Comparison of ENCODE assay signal across 17 cellular contexts in the genomic region with DNA sequence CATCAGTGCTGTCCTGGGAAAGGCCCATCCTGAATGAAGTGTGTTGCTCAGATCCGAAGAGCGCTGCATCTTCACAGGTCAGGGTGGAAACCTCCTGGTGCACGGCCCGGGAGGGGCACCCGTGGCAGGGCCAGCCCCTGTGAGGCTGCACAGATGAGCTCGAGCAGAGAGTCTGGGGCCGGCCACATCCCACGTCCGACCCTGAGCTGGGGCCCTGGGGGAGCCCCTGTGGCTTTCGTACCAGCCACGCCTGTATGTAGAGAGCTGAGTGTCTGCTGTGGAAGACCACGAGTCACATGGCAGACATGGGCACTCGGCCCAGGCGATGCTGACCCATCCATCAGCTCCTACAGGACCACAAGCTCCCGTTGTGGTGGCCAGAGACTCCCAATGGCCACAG. TPM values are rescaled to one million over a fixed set of nuclear protein-coding genes. Genes with fewer than 3 reads are reported as not detected.
DNase-seq lines count a peak whose midpoint lies in the region; ATAC-seq and TF ChIP-seq lines count a peak whose summit lies in the region.
"Had no signal": no experiment of that assay in that cellular context is flagged by ENCODE, and none has a peak within 500 bp of the region (broad histone marks: within the 10 kb centered on the region; RNA-seq: fewer than 3 reads in every experiment).

No MANE protein-coding gene starts in this region.

- no peak overlapping the region for H3K27ac ChIP-seq in neuronal stem cell (replicated peaks; ENCODE audit: low read length)
- H3K27ac ChIP-seq in upper lobe of right lung = no peak overlapping the region
- H3K27ac ChIP-seq in WERI-Rb-1 = no peak overlapping the region
- H3K27ac ChIP-seq: 22Rv1; BLaER1 treated with 17β-estradiol and CSF1 and Interleukin-3, amounts not matched to agents 10 nM and 100 nM; RWPE1; SJSA1 had no signal

- H2BK120ac ChIP-seq in neuronal stem cell (ENCODE audit: low read depth, low read length) = no peak overlapping the region

- H3K9me3 Mint-ChIP-seq in chondrocyte (ENCODE audit: low read depth) = no peaks in the 10 kb centered on the region

- H3K4me3 ChIP-seq in neuronal stem cell (ENCODE audit: low read length in 2 of 2) = no peak overlapping the region
- H3K4me3 ChIP-seq in upper lobe of right lung = no peak overlapping the region
- no peak overlapping the region for H3K4me3 ChIP-seq in WERI-Rb-1 (ENCODE audit: low read depth, low read length)
- H3K4me3 ChIP-seq: BLaER1 treated with 17β-estradiol and CSF1 and Interleukin-3, amounts not matched to agents 10 nM and 100 nM; SJSA1 had no signal

- H3K4me1 Mint-ChIP-seq in chondrocyte (ENCODE audit: low read depth) = peaks cover 21% of the 10 kb centered on the region

- DNase-seq in activated CD4-positive, CD25-positive, alpha-beta regulatory T cell treated with anti-CD3 and anti-CD28 coated beads, Interleukin-2, amount 50 U/mL, for 72 hours = peak; percentile 21
- no peak for DNase-seq in activated CD4-positive, CD25-positive, alpha-beta regulatory T cell (lab: John Stamatoyannopoulos, UW)
- DNase-seq in chondrocyte (ENCODE audit: low spot score) (peak; percentile 84), neuronal stem cell (ENCODE audit: low spot score) (no peak), upper lobe of right lung (peak; percentile 59), WERI-Rb-1 (no peak), left ventricle myocardium superior (no peak)
- DNase-seq: Karpas-422, MM.1S, NCI-H187 treated with DMSO at 0.1 percent for 48 hours, NCI-H446 had no signal

- no CpG with 5 or more reads among the region's 15 CpGs for WGBS in neuronal stem cell (ENCODE audit: extremely low coverage in 2 of 2, insufficient read length in 2 of 2, insufficient replicate concordance in 1 of 2), 2 donors

- no peak overlapping the region for H2AK5ac ChIP-seq in neuronal stem cell (ENCODE audit: low read depth, low read length)

- H3K4me3 Mint-ChIP-seq in chondrocyte (ENCODE audit: unreplicated experiment) = no peak overlapping the region

- H2BK12ac ChIP-seq in neuronal stem cell (ENCODE audit: low read length) = peak overlapping the region; percentile 14

- no peak overlapping the region for H3K18ac ChIP-seq in neuronal stem cell (ENCODE audit: low read length)

- H3K27me3 Mint-ChIP-seq in chondrocyte (ENCODE audit: low read depth) = no peaks in the 10 kb centered on the region

- H3K9me3 ChIP-seq in neuronal stem cell (replicated peaks in 1 of 2; ENCODE audit: control insufficient read depth in 2 of 2, insufficient read depth in 1 of 2, low read depth in 1 of 2, low read length in 2 of 2) (no peaks in the 10 kb centered on the region), upper lobe of right lung (no peaks in the 10 kb centered on the region), WERI-Rb-1 (ENCODE audit: severe bottlenecking) (peaks cover 2% of the 10 kb centered on the region)
- H3K9me3 ChIP-seq: BLaER1 treated with 17β-estradiol and CSF1 and Interleukin-3, amounts not matched to agents 10 nM and 100 nM; SJSA1 had no signal

- H4K91ac ChIP-seq in neuronal stem cell (ENCODE audit: low read depth, low read length, poor library complexity) = no peak overlapping the region

- H3K4ac ChIP-seq in neuronal stem cell (ENCODE audit: low read length) = no peak overlapping the region

- no peak overlapping the region for H3K9ac ChIP-seq in neuronal stem cell (ENCODE audit: low read depth, low read length, poor library complexity)
- H3K9ac ChIP-seq: BLaER1 treated with 17β-estradiol and CSF1 and Interleukin-3, amounts not matched to agents 10 nM and 100 nM had no signal

- H3K36me3 ChIP-seq in neuronal stem cell (replicated peaks in 1 of 2; ENCODE audit: control insufficient read depth in 2 of 2, insufficient read depth in 2 of 2, low read length in 2 of 2) = no peaks in the 10 kb centered on the region
- H3K36me3 ChIP-seq in upper lobe of right lung = no peaks in the 10 kb centered on the region
- H3K36me3 ChIP-seq in WERI-Rb-1 = no peaks in the 10 kb centered on the region
- H3K36me3 ChIP-seq: BLaER1 treated with 17β-estradiol and CSF1 and Interleukin-3, amounts not matched to agents 10 nM and 100 nM; SJSA1 had no signal

- no peaks in the 10 kb centered on the region for H3K36me3 Mint-ChIP-seq in chondrocyte (ENCODE audit: low read depth)

- H3K14ac ChIP-seq in neuronal stem cell (ENCODE audit: low read length) = peak overlapping the region; percentile 38

- no peak overlapping the region for H3K27ac Mint-ChIP-seq in chondrocyte (ENCODE audit: unreplicated experiment)

- intact Hi-C loops in upper lobe of right lung (cut with DNase I) = no loop called here
- intact Hi-C loops in left ventricle myocardium superior (cut with micrococcal nuclease) = no loop called here

- H2BK5ac ChIP-seq in neuronal stem cell (ENCODE audit: low read length) = peak overlapping the region; percentile 33

- H3K23ac ChIP-seq in neuronal stem cell (ENCODE audit: low read depth, low read length, poor library complexity) = peak overlapping the region; percentile 44

- H3K79me1 ChIP-seq in neuronal stem cell (ENCODE audit: low read depth, low read length) = no peaks in the 10 kb centered on the region

- no peak overlapping the region for H3K4me2 ChIP-seq in neuronal stem cell (ENCODE audit: insufficient read depth, low read length, poor library complexity, severe bottlenecking)
- H3K4me2 ChIP-seq: BLaER1 treated with 17β-estradiol and CSF1 and Interleukin-3, amounts not matched to agents 10 nM and 100 nM had no signal

- no peak overlapping the region for H2AFZ ChIP-seq in neuronal stem cell (ENCODE audit: low read length)

- ATAC-seq in upper lobe of right lung = no peak
- no peak for ATAC-seq in left ventricle myocardium superior
- no peak for ATAC-seq in HG03097 (IDR thresholded peaks at IDR 0.05; ENCODE audit: low FRiP score, unreplicated experiment)
- ATAC-seq: HCT116 had no signal

- TF ChIP-seq CTCF in chondrocyte (IDR thresholded peaks at IDR 0.05) (no peak), upper lobe of right lung (IDR thresholded peaks at IDR 0.05) (no peak), WERI-Rb-1 (IDR thresholded peaks at IDR 0.05; ENCODE audit: low read depth, low read length) (no peak)

- H3K4me1 ChIP-seq in neuronal stem cell (ENCODE audit: control insufficient read depth in 2 of 2, insufficient read depth in 1 of 2, low read depth in 1 of 2, low read length in 2 of 2) (peaks cover 0 to 8% of the 10 kb centered on the region in 2 donors), upper lobe of right lung (no peaks in the 10 kb centered on the region)
- H3K4me1 ChIP-seq: BLaER1 treated with 17β-estradiol and CSF1 and Interleukin-3, amounts not matched to agents 10 nM and 100 nM had no signal

- peaks cover 0 to 42% (median 0%) of the 10 kb centered on the region in 3 experiments for H3K27me3 ChIP-seq in neuronal stem cell (ENCODE audit: control insufficient read depth in 3 of 3, insufficient read depth in 3 of 3, low read depth in 1 of 3, low read length in 3 of 3)
- H3K27me3 ChIP-seq in upper lobe of right lung = peaks cover 14% of the 10 kb centered on the region
- peaks cover 57% of the 10 kb centered on the region for H3K27me3 ChIP-seq in WERI-Rb-1 (ENCODE audit: insufficient read depth, low read depth, severe bottlenecking)
- H3K27me3 ChIP-seq: BLaER1 treated with 17β-estradiol and CSF1 and Interleukin-3, amounts not matched to agents 10 nM and 100 nM; SJSA1 had no signal

- H4K8ac ChIP-seq in neuronal stem cell (ENCODE audit: low read depth, low read length) = no peak overlapping the region

- H2BK15ac ChIP-seq in neuronal stem cell (ENCODE audit: low read length) = peak overlapping the region; percentile 81

RNA-seq across cellular contexts. Expression of gene SEPTIN5, which starts 24.9 kb away (rescaled TPM):
- total RNA-seq in chondrocyte (113 to 214 TPM (median 197 TPM) in 3 replicates), upper lobe of right lung (11.5 TPM), left ventricle myocardium superior (152 TPM)
- 23.1 TPM for polyA plus RNA-seq in neuronal stem cell (2013, experiment 1 of 2)
- polyA plus RNA-seq in neuronal stem cell (2013, experiment 2 of 2) = 21.3 TPM

RNA-seq across cellular contexts. Expression of gene GP1BB, which starts 33.9 kb away (rescaled TPM):
- 36.4 to 63.4 TPM (median 56.0 TPM) in 3 replicates for total RNA-seq in chondrocyte
- 2.5 TPM for polyA plus RNA-seq in neuronal stem cell (2013, experiment 1 of 2)
- polyA plus RNA-seq in neuronal stem cell (2013, experiment 2 of 2) = 2.6 TPM
- 1.3 TPM for total RNA-seq in upper lobe of right lung
- total RNA-seq in left ventricle myocardium superior = not detected

Comparison
In these comparisons a context has a peak if more than half of its experiments do, and no peak if none do; other contexts are left out.
1. DNase-seq: peak in activated CD4-positive, CD25-positive, alpha-beta regulatory T cell treated with anti-CD3 and anti-CD28 coated beads, Interleukin-2, amount 50 U/mL, for 72 hours (single experiment), chondrocyte (single experiment) and upper lobe of right lung (single experiment); none in activated CD4-positive, CD25-positive, alpha-beta regulatory T cell (0 of 4), neuronal stem cell (single experiment), WERI-Rb-1 (single experiment) and left ventricle myocardium superior (single experiment).
2. RNA of gene GP1BB, which starts 33.9 kb away (total RNA-seq): 36.4 to 63.4 TPM in chondrocyte; 1.3 TPM in upper lobe of right lung (single experiment) and not detected in left ventricle myocardium superior (single experiment); every median in the first group is over 10 times any median in the second.